8 cellular contexts compared by ENCODE assay signal in the genomic region with DNA sequence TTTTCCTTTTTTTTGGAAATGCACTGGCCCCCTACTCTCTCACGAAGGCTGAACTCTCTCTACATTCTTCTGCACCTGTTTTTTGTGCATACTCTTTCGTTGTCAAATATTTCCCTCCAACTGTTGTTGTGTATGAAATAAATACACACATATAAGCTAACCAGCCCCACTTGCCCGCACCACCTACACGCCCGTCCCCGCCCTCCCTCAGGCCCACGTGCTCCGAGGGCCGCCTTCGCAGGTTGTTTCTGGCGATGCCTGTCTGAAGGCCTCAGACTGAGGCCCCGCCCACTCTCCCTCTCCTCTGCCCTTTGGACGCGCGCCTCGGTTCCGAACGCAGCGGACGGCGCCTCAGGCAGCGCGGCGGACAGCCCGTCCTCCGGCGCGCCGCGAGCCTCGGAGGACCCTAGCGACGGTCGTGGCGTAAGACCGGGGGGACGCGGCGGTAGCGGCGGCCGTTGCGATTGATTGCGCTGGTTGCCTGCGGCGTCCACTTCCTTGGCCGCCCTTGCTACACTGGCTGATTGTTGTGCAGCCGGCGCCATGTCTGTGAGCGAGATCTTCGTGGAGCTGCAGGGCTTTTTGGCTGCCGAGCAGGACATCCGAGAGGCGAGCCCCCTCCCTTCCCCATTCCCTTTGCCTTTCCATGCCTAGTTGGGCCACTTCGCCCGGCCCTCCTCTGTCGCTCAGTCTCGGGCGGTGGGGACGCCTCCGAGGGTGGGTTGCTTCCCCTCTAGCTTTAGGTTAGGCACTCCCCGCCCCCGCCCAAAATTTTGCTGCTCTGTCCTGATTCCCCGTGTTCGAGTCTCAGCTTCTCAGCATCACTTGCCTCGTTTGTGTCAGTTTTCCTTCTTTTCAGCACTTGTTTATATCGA. TPM values are rescaled to one million over a fixed set of nuclear protein-coding genes. Genes with fewer than 3 reads are reported as not detected.
A peak's percentile ranks its signal among the peaks of the same experiment; 100 is the strongest.
DNase-seq lines count a peak whose midpoint lies in the region; ATAC-seq and TF ChIP-seq lines count a peak whose summit lies in the region.

A gene (plus strand): TSS at position 415 of the 875 bp plus-strand sequence. CDS start 129 bp downstream, at position 544.

- in situ Hi-C loops in KBM-7 (cut with MboI; ENCODE audit: low pct_unique_long_range_greater_than_20kb, low sequenced_read_pairs) = no loop called here

- H3K4me1 ChIP-seq in PC-9 (replicated peaks; ENCODE audit: insufficient read depth) = peaks cover 19% of the 10 kb centered on the region

- H4K20me1 ChIP-seq in PC-9 (ENCODE audit: insufficient read depth) = no peaks in the 10 kb centered on the region

- no peaks in the 10 kb centered on the region for H3K9me3 ChIP-seq in PC-9 (ENCODE audit: insufficient read depth, low read depth)

- intact Hi-C loops in PC-9 (cut with micrococcal nuclease; ENCODE audit: unreplicated experiment) = loop anchor here (1.0 to 2.0 kb wide), 2 partner anchors 19 to 224 kb away; a partner anchor contains a TSS

- peaks cover 14% of the 10 kb centered on the region; the same call in 1 of the 2 replicates for H3K36me3 ChIP-seq in PC-9 (ENCODE audit: low read depth)

- peaks cover 39% of the 10 kb centered on the region for H3K79me2 ChIP-seq in PC-9 (ENCODE audit: low read depth)

- H3K27ac ChIP-seq in PC-9 = peak within 1 kb of the TSS; percentile 52

- DNase-seq in DMS53 treated with DMSO at 0.1 percent for 48 hours (lab: John Stamatoyannopoulos, UW; ENCODE audit: unreplicated experiment) = peak; percentile 95
- DNase-seq in KBM-7 = peak; percentile 98
- peak; percentile 95 to 98 for DNase-seq in PC-9
- peak; percentile 96 for DNase-seq in activated T-cell treated with anti-CD3 and anti-CD28 coated beads, Interleukin-2, amount 50 U/mL, for 1 hour
- no peak for DNase-seq in epithelial cell of proximal tubule (ENCODE audit: low read depth)
- peak; percentile 97 for DNase-seq in mucosa of gallbladder (ENCODE audit: low spot score)
- peak; percentile 93 for DNase-seq in stimulated activated CD8-positive, alpha-beta memory T cell treated with anti-CD3 and anti-CD28 coated beads, Interleukin-4, amount 100 ng/mL, for 24 hours (ENCODE audit: low read depth)

- no peaks in the 10 kb centered on the region for H3K9me2 ChIP-seq in PC-9 (ENCODE audit: insufficient read depth)

- H2AFZ ChIP-seq in PC-9 = peak within 1 kb of the TSS; percentile 95

- H3F3A ChIP-seq in PC-9 (ENCODE audit: insufficient read depth, low read depth) = no peaks in the 10 kb centered on the region

- no peaks in the 10 kb centered on the region for H3K27me3 ChIP-seq in PC-9 (ENCODE audit: insufficient read depth, low read depth)

- TF ChIP-seq CTCF in PC-9 (conservative IDR thresholded peaks at IDR 0.05) (no peak), epithelial cell of proximal tubule (conservative IDR thresholded peaks at IDR 0.05; ENCODE audit: low read depth, low read length) (no peak)

- CTCF ChIA-PET in PC-9 (lab: Charles Lee) = interaction anchor here (0.6 kb wide), 1 partner anchor 224 kb away, joined by 4 read pairs; no protein-coding TSS in a partner anchor

- peak; percentile 100 for ATAC-seq in GM21723 (IDR thresholded peaks at IDR 0.05; ENCODE audit: unreplicated experiment)

- H3K4me2 ChIP-seq in PC-9 = peak within 1 kb of the TSS; percentile 99

- H3K4me3 ChIP-seq in PC-9 = peak within 1 kb of the TSS; percentile 86
- H3K4me3 ChIP-seq in epithelial cell of proximal tubule (ENCODE audit: low read depth, low read length) = peak within 1 kb of the TSS; percentile 95

- no TSS peak for BruUV-seq in PC-9 (replicated peaks; lab: Mats Ljungman, UMichigan)

- POLR2A ChIA-PET in PC-9 (lab: Charles Lee; ENCODE audit: unreplicated experiment) = interaction anchor here (0.6 kb wide), 2 partner anchors 19 to 44 kb away, joined by 3 read pairs; a partner anchor contains a TSS

RNA-seq across cellular contexts. Expression of the gene that starts here (rescaled TPM):
- 69.8 and 70.4 TPM in 2 replicates for total RNA-seq in PC-9 (2021)
- total RNA-seq in epithelial cell of proximal tubule = 60.1 and 66.5 TPM in 2 replicates
- total RNA-seq in mucosa of gallbladder = 76.5 TPM
